In the genomic region with DNA sequence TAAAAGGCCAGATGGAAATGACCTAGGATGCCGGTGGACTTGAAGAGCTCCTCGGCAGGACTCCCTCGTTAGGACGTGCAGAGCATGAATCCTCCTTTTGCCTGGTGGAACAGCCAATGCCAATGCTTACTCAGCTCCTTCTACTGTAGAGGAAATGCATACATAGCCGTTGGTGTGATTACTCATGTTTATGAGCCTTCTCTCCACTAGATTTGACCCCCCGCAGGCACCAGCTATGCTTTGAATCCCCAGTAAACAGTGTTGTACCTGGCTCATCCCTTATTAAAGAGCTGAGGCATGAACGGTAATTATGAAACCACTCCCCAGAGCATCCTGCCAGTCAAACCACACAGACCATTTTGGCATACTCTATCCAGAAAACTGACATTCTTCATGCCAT, we compare ENCODE assay signal across 1 cellular context.
TF ChIP-seq lines count a peak whose summit lies in the region.

No MANE protein-coding gene starts in this region.

TF ChIP-seq in IMR-90, 13 proteins besides CTCF, POLR2A, EP300 and RAD21:
- TF ChIP-seq MAFK (IDR thresholded peaks at IDR 0.05; ENCODE audit: low read depth, low read length) (peak; percentile 58), CHD1 (IDR thresholded peaks at IDR 0.05; ENCODE audit: low read depth, low read length) (no peak), RFX5 (IDR thresholded peaks at IDR 0.05; ENCODE audit: low read depth, low read length) (no peak)
- TF ChIP-seq, protein P1, sequence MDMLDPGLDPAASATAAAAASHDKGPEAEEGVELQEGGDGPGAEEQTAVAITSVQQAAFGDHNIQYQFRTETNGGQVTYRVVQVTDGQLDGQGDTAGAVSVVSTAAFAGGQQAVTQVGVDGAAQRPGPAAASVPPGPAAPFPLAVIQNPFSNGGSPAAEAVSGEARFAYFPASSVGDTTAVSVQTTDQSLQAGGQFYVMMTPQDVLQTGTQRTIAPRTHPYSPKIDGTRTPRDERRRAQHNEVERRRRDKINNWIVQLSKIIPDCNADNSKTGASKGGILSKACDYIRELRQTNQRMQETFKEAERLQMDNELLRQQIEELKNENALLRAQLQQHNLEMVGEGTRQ (IDR thresholded peaks at IDR 0.05; ENCODE audit: low read depth, low read length), result no peak
